ENCODE assay signal across 28 cellular contexts in the genomic region with DNA sequence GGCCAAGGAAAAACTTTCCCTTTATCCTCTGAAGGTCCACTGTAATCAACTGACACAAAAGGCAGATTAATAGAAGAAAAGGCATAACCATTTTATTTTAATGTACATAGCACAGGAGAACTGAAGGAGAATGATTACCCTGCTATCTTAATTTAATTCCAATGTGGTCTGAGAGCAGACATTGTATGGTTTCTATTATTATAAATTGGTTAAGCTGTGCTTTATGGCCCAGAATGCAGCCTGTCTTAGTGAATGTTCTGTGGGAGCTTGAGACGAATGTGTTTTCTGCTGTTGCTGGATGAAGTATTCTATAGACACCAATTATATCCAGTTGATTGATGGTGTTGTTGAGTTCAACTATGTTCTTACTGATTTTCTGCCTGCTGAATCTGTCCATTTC.
"Had no signal": no experiment of that assay in that cellular context is flagged by ENCODE, and none has a peak within 500 bp of the region (broad histone marks: within the 10 kb centered on the region; RNA-seq: fewer than 3 reads in every experiment).

No MANE protein-coding gene starts in this region.

- H3K27me3 Mint-ChIP-seq: activated CD8-positive, alpha-beta T cell treated with anti-CD3 and anti-CD28 coated beads for 36 hours; activated naive CD8-positive, alpha-beta T cell treated with anti-CD3 and anti-CD28 coated beads, Interleukin-2, amount 50 U/mL, for 24 hours had no signal

- H3K4me1 Mint-ChIP-seq: activated CD4-positive, alpha-beta T cell treated with anti-CD3 and anti-CD28 coated beads, Interleukin-2, amount 10 ng/mL, durations not matched to agents 24 days and 14 days; activated naive CD8-positive, alpha-beta T cell treated with anti-CD3 and anti-CD28 coated beads, Interleukin-2, amount 50 U/mL, for 24 hours had no signal

- H3K9me3 Mint-ChIP-seq: activated CD4-positive, alpha-beta T cell treated with anti-CD3 and anti-CD28 coated beads, Interleukin-2, amount 10 ng/mL, durations not matched to agents 24 days and 14 days; activated CD8-positive, alpha-beta T cell treated with anti-CD3 and anti-CD28 coated beads for 36 hours; activated naive CD4-positive, alpha-beta T cell treated with anti-CD3 and anti-CD28 coated beads for 36 hours; activated naive CD4-positive, alpha-beta T cell treated with anti-CD3 and anti-CD28 coated beads, Interleukin-2, amount 50 U/mL, for 72 hours; activated naive CD8-positive, alpha-beta T cell treated with anti-CD3 and anti-CD28 coated beads, Interleukin-2, amount 50 U/mL, for 24 hours; activated T-cell treated with anti-CD3 and anti-CD28 coated beads, Interleukin-2, amount 50 U/mL, for 72 hours had no signal

- H3K36me3 Mint-ChIP-seq: activated naive CD4-positive, alpha-beta T cell treated with anti-CD3 and anti-CD28 coated beads, Interleukin-2, amount 50 U/mL, for 72 hours had no signal

- H3K4me3 Mint-ChIP-seq: activated CD4-positive, alpha-beta T cell treated with anti-CD3 and anti-CD28 coated beads, Interleukin-2, amount 10 ng/mL, durations not matched to agents 24 days and 14 days; activated CD8-positive, alpha-beta T cell treated with anti-CD3 and anti-CD28 coated beads for 36 hours; activated naive CD4-positive, alpha-beta T cell treated with anti-CD3 and anti-CD28 coated beads for 36 hours; activated naive CD8-positive, alpha-beta T cell treated with anti-CD3 and anti-CD28 coated beads, Interleukin-2, amount 50 U/mL, for 24 hours; activated T-cell treated with anti-CD3 and anti-CD28 coated beads, Interleukin-2, amount 50 U/mL, for 72 hours had no signal

- H3K27ac Mint-ChIP-seq: activated CD4-positive, alpha-beta T cell treated with anti-CD3 and anti-CD28 coated beads, Interleukin-2, amount 10 ng/mL, durations not matched to agents 24 days and 14 days; activated CD8-positive, alpha-beta T cell treated with anti-CD3 and anti-CD28 coated beads for 36 hours; activated naive CD4-positive, alpha-beta T cell treated with anti-CD3 and anti-CD28 coated beads for 36 hours; activated naive CD4-positive, alpha-beta T cell treated with anti-CD3 and anti-CD28 coated beads, Interleukin-2, amount 50 U/mL, for 72 hours; activated naive CD8-positive, alpha-beta T cell treated with anti-CD3 and anti-CD28 coated beads, Interleukin-2, amount 50 U/mL, for 24 hours; activated T-cell treated with anti-CD3 and anti-CD28 coated beads, Interleukin-2, amount 50 U/mL, for 72 hours had no signal

- DNase-seq: activated CD4-positive, alpha-beta T cell treated with anti-CD3 and anti-CD28 coated beads, Interleukin-2, amount 10 ng/mL, durations not matched to agents 24 days and 14 days; activated CD4-positive, alpha-beta T cell treated with anti-CD3 and anti-CD28 coated beads, Interleukin-2, amount 50 U/mL, for 4 hours; activated CD4-positive, CD25-positive, alpha-beta regulatory T cell; activated CD8-positive, alpha-beta T cell treated with anti-CD3 and anti-CD28 coated beads for 36 hours; activated gamma-delta T cell treated with Interleukin-2 at 50 U/mL for 16 hours; activated naive CD4-positive, alpha-beta T cell treated with anti-CD3 and anti-CD28 coated beads for 36 hours; activated naive CD8-positive, alpha-beta T cell treated with anti-CD3 and anti-CD28 coated beads, Interleukin-2, amount 50 U/mL, for 24 hours; activated T-cell treated with anti-CD3 and anti-CD28 coated beads, Interleukin-2, amount 50 U/mL, for 1 hour; activated T-cell treated with anti-CD3 and anti-CD28 coated beads, Interleukin-2, amount 50 U/mL, for 72 hours; brain microvascular endothelial cell; central memory CD4-positive, alpha-beta T cell; MM.1S; MV-4-11; NCI-H1092; NCI-H1436 treated with DMSO at 0.1 percent for 48 hours; NCI-H187; NCI-H2081; NCI-H510A; NCI-H526; NCI-H748 treated with DMSO at 0.1 percent for 48 hours; NK-92 treated with Interleukin-12 subunit alpha and Interleukin-12 subunit beta, amount 100 ng/mL, for 24 hours; PC-3; Peyer's patch; RPMI8226; SHP77 treated with DMSO at 0.1 percent for 48 hours; T1000; WERI-Rb-1 had no signal

- ATAC-seq: activated CD8-positive, alpha-beta T cell treated with anti-CD3 and anti-CD28 coated beads for 36 hours; activated naive CD4-positive, alpha-beta T cell treated with anti-CD3 and anti-CD28 coated beads, Interleukin-2, amount 50 U/mL, for 72 hours; activated naive CD8-positive, alpha-beta T cell treated with anti-CD3 and anti-CD28 coated beads, Interleukin-2, amount 50 U/mL, for 24 hours; activated T-cell treated with anti-CD3 and anti-CD28 coated beads, Interleukin-2, amount 50 U/mL, for 72 hours; PC-3 had no signal
